In genomic region chr10:22228943-22229755, GRCh38 we compare ENCODE assay signal across 1 cellular context.
TF ChIP-seq lines count a peak whose summit lies in the region.

No MANE protein-coding gene starts in this region.

TF ChIP-seq in HepG2, 621 proteins besides CTCF, POLR2A, EP300 and RAD21 (continued from another document and continues in another):
- TF ChIP-seq ZNF609 (CRISPR knock-in tag; IDR thresholded peaks at IDR 0.05; ENCODE audit: borderline replicate concordance) (no peak), ZNF567 (CRISPR knock-in tag; IDR thresholded peaks at IDR 0.05; ENCODE audit: borderline replicate concordance) (no peak), BCL6 (CRISPR knock-in tag; IDR thresholded peaks at IDR 0.05) (0 out of 2 replicates have a peak, but pooled peaks have one; percentile 32), ZNF770 (CRISPR knock-in tag; IDR thresholded peaks at IDR 0.05) (0 out of 2 replicates have a peak, but pooled peaks have one; percentile 31), MXD4 (CRISPR knock-in tag; IDR thresholded peaks at IDR 0.05) (0 out of 2 replicates have a peak, but pooled peaks have one; percentile 51), MXD3 (CRISPR knock-in tag; IDR thresholded peaks at IDR 0.05) (peak; percentile 74; the same call in 1 of the 2 replicates), ZNF10 (CRISPR knock-in tag; IDR thresholded peaks at IDR 0.05; ENCODE audit: borderline replicate concordance, low read depth) (no peak), FIP1L1 (IDR thresholded peaks at IDR 0.05; ENCODE audit: borderline replicate concordance, insufficient read depth, low read depth, low read length) (no peak), KMT2B (CRISPR knock-in tag; IDR thresholded peaks at IDR 0.05) (peak; percentile 67), MYPOP (CRISPR knock-in tag; IDR thresholded peaks at IDR 0.05) (peak; percentile 96), HDAC6 (IDR thresholded peaks at IDR 0.05; ENCODE audit: low read depth, low read length) (no peak), ASH2L (IDR thresholded peaks at IDR 0.05; ENCODE audit: insufficient read length, low read depth, low read length) (peak; percentile 91), THYN1 (CRISPR knock-in tag; IDR thresholded peaks at IDR 0.05; ENCODE audit: borderline replicate concordance, low read depth) (0 out of 2 replicates have a peak, but pooled peaks have one; percentile 59), ZNF235 (CRISPR knock-in tag; IDR thresholded peaks at IDR 0.05; ENCODE audit: borderline replicate concordance) (peak; percentile 35; the same call in 1 of the 2 replicates), THAP7 (CRISPR knock-in tag; IDR thresholded peaks at IDR 0.05) (peak; percentile 51; the same call in 1 of the 2 replicates), ZNF280B (CRISPR knock-in tag; IDR thresholded peaks at IDR 0.05; ENCODE audit: borderline replicate concordance) (peak; percentile 64; the same call in 1 of the 2 replicates), PHF5A (CRISPR knock-in tag; IDR thresholded peaks at IDR 0.05; ENCODE audit: low read depth, unreplicated experiment) (no peak), ZNF282 (IDR thresholded peaks at IDR 0.05; ENCODE audit: partially characterized antibody) (no peak), ZKSCAN8 (CRISPR knock-in tag; IDR thresholded peaks at IDR 0.05; ENCODE audit: borderline replicate concordance) (peak; percentile 47; the same call in 1 of the 2 replicates), ZNF788 (CRISPR knock-in tag; IDR thresholded peaks at IDR 0.05; ENCODE audit: borderline replicate concordance) (peak; percentile 88; the same call in 1 of the 2 replicates), XRCC5 (optimal IDR thresholded peaks at IDR 0.05; ENCODE audit: low read length) (peak; percentile 63), ZNF607 (CRISPR knock-in tag; IDR thresholded peaks at IDR 0.05; ENCODE audit: borderline replicate concordance) (peak; percentile 53; the same call in 1 of the 2 replicates), ZBTB14 (CRISPR knock-in tag; IDR thresholded peaks at IDR 0.05) (peak; percentile 98), ZNF263 (CRISPR knock-in tag; IDR thresholded peaks at IDR 0.05) (peak; percentile 47; the same call in 1 of the 2 replicates), CREM (IDR thresholded peaks at IDR 0.05) (peak; percentile 24; the same call in 1 of the 2 replicates), CREM (CRISPR knock-in tag; IDR thresholded peaks at IDR 0.05) (no peak), MYC (CRISPR knock-in tag; IDR thresholded peaks at IDR 0.05; ENCODE audit: borderline replicate concordance) (peak; percentile 39; the same call in 1 of the 2 replicates), GABPA (IDR thresholded peaks at IDR 0.05; ENCODE audit: low read depth, low read length) (no peak), GABPA (CRISPR knock-in tag; IDR thresholded peaks at IDR 0.05; ENCODE audit: low read depth) (no peak; the same call in 1 of the 2 replicates), IRX3 (CRISPR knock-in tag; IDR thresholded peaks at IDR 0.05; ENCODE audit: borderline replicate concordance, low read depth) (peak; percentile 65; the same call in 1 of the 2 replicates), HOXA5 (CRISPR knock-in tag; IDR thresholded peaks at IDR 0.05) (peak; percentile 78; the same call in 1 of the 2 replicates), YEATS4 (CRISPR knock-in tag; IDR thresholded peaks at IDR 0.05; ENCODE audit: borderline replicate concordance) (peak; percentile 70; the same call in 1 of the 2 replicates), GZF1 (CRISPR knock-in tag; IDR thresholded peaks at IDR 0.05) (0 out of 2 replicates have a peak, but pooled peaks have one; percentile 59), UBTF (CRISPR knock-in tag; IDR thresholded peaks at IDR 0.05) (peak; percentile 99), MZF1 (CRISPR knock-in tag; IDR thresholded peaks at IDR 0.05; ENCODE audit: borderline replicate concordance) (0 out of 2 replicates have a peak, but pooled peaks have one; percentile 33), SPEN (CRISPR knock-in tag; IDR thresholded peaks at IDR 0.05; ENCODE audit: low read depth) (peak; percentile 67), MIXL1 (CRISPR knock-in tag; IDR thresholded peaks at IDR 0.05) (peak; percentile 78), ZNF580 (CRISPR knock-in tag; IDR thresholded peaks at IDR 0.05; ENCODE audit: borderline replicate concordance, low read depth) (peak; percentile 92; the same call in 1 of the 2 replicates), CBX2 (IDR thresholded peaks at IDR 0.05; ENCODE audit: low read depth, low read length) (peak; percentile 32; the same call in 1 of the 2 replicates), CBX2 (CRISPR knock-in tag; IDR thresholded peaks at IDR 0.05; ENCODE audit: low read depth) (peak; percentile 90; the same call in 1 of the 2 replicates), NKX3-1 (CRISPR knock-in tag; IDR thresholded peaks at IDR 0.05) (peak; percentile 74), TGIF2 (CRISPR knock-in tag; IDR thresholded peaks at IDR 0.05) (peak; percentile 57; the same call in 1 of the 2 replicates), CCAR2 (optimal IDR thresholded peaks at IDR 0.05; ENCODE audit: low read depth, low read length) (no peak), RFX3 (CRISPR knock-in tag; IDR thresholded peaks at IDR 0.05) (no peak)
- TF ChIP-seq, protein P1, sequence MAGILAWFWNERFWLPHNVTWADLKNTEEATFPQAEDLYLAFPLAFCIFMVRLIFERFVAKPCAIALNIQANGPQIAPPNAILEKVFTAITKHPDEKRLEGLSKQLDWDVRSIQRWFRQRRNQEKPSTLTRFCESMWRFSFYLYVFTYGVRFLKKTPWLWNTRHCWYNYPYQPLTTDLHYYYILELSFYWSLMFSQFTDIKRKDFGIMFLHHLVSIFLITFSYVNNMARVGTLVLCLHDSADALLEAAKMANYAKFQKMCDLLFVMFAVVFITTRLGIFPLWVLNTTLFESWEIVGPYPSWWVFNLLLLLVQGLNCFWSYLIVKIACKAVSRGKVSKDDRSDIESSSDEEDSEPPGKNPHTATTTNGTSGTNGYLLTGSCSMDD (CRISPR knock-in tag; IDR thresholded peaks at IDR 0.05): no peak
- TF ChIP-seq, protein P2, sequence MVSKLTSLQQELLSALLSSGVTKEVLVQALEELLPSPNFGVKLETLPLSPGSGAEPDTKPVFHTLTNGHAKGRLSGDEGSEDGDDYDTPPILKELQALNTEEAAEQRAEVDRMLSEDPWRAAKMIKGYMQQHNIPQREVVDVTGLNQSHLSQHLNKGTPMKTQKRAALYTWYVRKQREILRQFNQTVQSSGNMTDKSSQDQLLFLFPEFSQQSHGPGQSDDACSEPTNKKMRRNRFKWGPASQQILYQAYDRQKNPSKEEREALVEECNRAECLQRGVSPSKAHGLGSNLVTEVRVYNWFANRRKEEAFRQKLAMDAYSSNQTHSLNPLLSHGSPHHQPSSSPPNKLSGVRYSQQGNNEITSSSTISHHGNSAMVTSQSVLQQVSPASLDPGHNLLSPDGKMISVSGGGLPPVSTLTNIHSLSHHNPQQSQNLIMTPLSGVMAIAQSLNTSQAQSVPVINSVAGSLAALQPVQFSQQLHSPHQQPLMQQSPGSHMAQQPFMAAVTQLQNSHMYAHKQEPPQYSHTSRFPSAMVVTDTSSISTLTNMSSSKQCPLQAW (CRISPR knock-in tag; IDR thresholded peaks at IDR 0.05): peak; percentile 76; the same call in 1 of the 2 replicates
